Comparison of ENCODE assay signal across 27 cellular contexts in the genomic region with DNA sequence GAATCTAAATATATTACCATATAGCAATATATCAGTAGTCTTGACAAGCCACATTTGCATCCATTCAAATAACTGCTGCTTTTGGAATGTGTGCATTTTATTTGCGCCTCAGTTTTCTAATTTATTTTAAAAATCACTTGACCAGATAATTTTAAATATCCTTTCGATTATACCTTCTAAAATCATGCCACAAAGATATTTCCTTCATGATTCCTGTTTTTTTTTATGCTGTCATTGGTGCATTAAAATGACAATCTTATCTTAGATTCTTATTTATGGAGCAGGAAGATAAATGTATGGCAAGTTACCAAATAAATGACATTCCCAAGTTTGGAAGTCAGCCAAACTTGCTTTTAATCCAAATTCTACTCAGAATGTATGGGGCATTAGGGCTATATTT.
"Had no signal": no experiment of that assay in that cellular context is flagged by ENCODE, and none has a peak within 500 bp of the region (broad histone marks: within the 10 kb centered on the region; RNA-seq: fewer than 3 reads in every experiment).

No MANE protein-coding gene starts in this region.

- ATAC-seq: activated CD4-positive, alpha-beta T cell treated with anti-CD3 and anti-CD28 coated beads for 36 hours; activated CD8-positive, alpha-beta memory T cell treated with anti-CD3 and anti-CD28 coated beads, Interleukin-2, amount 10 ng/mL, durations not matched to agents 7 days and 5 days; activated CD8-positive, alpha-beta T cell treated with anti-CD3 and anti-CD28 coated beads, Interleukin-2, amount 10 ng/mL, durations not matched to agents 7 days and 5 days; esophagus mucosa; gastrocnemius medialis; heart left ventricle had no signal

- H3K27me3 ChIP-seq: ascending aorta, breast epithelium, cardiac muscle cell, colonic mucosa, gastrocnemius medialis, heart left ventricle had no signal

- H3K4me1 ChIP-seq: ascending aorta, breast epithelium, colonic mucosa, gastrocnemius medialis, heart left ventricle had no signal

- H3K4me3 ChIP-seq: ascending aorta, breast epithelium, cardiac muscle cell, colonic mucosa, gastrocnemius medialis, heart left ventricle had no signal

- FAIRE-seq: endometrium had no signal

- H3K27ac ChIP-seq: ascending aorta, breast epithelium, cardiac muscle cell, colonic mucosa, gastrocnemius medialis, heart left ventricle had no signal

- H3K9me3 ChIP-seq: ascending aorta, breast epithelium, colonic mucosa, gastrocnemius medialis, heart left ventricle had no signal

- DNase-seq: activated CD4-positive, alpha-beta memory T cell treated with anti-CD3 and anti-CD28 coated beads for 36 hours; activated CD4-positive, alpha-beta T cell treated with anti-CD3 and anti-CD28 coated beads for 36 hours; activated CD4-positive, alpha-beta T cell treated with anti-CD3 and anti-CD28 coated beads, Interleukin-2, amount 10 ng/mL, durations not matched to agents 24 days and 14 days; activated CD4-positive, CD25-positive, alpha-beta regulatory T cell; activated CD4-positive, CD25-positive, alpha-beta regulatory T cell treated with anti-CD3 and anti-CD28 coated beads, Interleukin-2, amount 50 U/mL, for 72 hours; activated CD8-positive, alpha-beta memory T cell treated with anti-CD3 and anti-CD28 coated beads, Interleukin-2, amount 10 ng/mL, durations not matched to agents 7 days and 5 days; activated CD8-positive, alpha-beta memory T cell treated with anti-CD3 and anti-CD28 coated beads, Interleukin-2, amount 50 U/mL, for 4 hours; activated CD8-positive, alpha-beta T cell treated with anti-CD3 and anti-CD28 coated beads, Interleukin-2, amount 10 ng/mL, durations not matched to agents 7 days and 5 days; activated effector memory CD4-positive, alpha-beta T cell treated with anti-CD3 and anti-CD28 coated beads, Interleukin-2, amount 50 U/mL, for 16 hours; activated naive CD4-positive, alpha-beta T cell treated with anti-CD3 and anti-CD28 coated beads for 36 hours; activated naive CD8-positive, alpha-beta T cell treated with anti-CD3 and anti-CD28 coated beads for 36 hours; activated T-cell treated with anti-CD3 and anti-CD28 coated beads, Interleukin-2, amount 50 U/mL, for 1 hour; activated T-cell treated with anti-CD3 and anti-CD28 coated beads, Interleukin-2, amount 50 U/mL, for 48 hours; central memory CD4-positive, alpha-beta T cell; cerebellar nuclear complex; colonic mucosa; effector CD8-positive, alpha-beta T cell; foreskin fibroblast; gastrocnemius medialis; glutamatergic neuron; heart left ventricle; T-helper 2 cell had no signal

- H3K36me3 ChIP-seq: ascending aorta, breast epithelium, cardiac muscle cell, colonic mucosa, gastrocnemius medialis, heart left ventricle had no signal
